ENCODE assay signal across 11 cellular contexts in genomic region chr2:9558948-9559381, GRCh38. TPM values are rescaled to one million over a fixed set of nuclear protein-coding genes. Genes with fewer than 3 reads are reported as not detected.
DNase-seq lines count a peak whose midpoint lies in the region; ATAC-seq and TF ChIP-seq lines count a peak whose summit lies in the region.
"Had no signal": no experiment of that assay in that cellular context is flagged by ENCODE, and none has a peak within 500 bp of the region (broad histone marks: within the 10 kb centered on the region; RNA-seq: fewer than 3 reads in every experiment).

No MANE protein-coding gene starts in this region.

- H3K27ac ChIP-seq in RWPE2 (ENCODE audit: poor library complexity, severe bottlenecking) (peak overlapping the region; percentile 83), smooth muscle cell (ENCODE audit: low read depth) (peak overlapping the region; percentile 63)

- ATAC-seq in RWPE2 (ENCODE audit: low read depth) (peak; percentile 70), HG03565 (IDR thresholded peaks at IDR 0.05; ENCODE audit: unreplicated experiment) (no peak), left colon (no peak)

- peak; percentile 24 for DNase-seq in GM12865 (ENCODE audit: low read depth)
- peak; percentile 75 for DNase-seq in RWPE2 (ENCODE audit: low spot score)
- DNase-seq in fibroblast of the conjunctiva (ENCODE audit: low read depth), result peak; percentile 93
- DNase-seq in smooth muscle cell (lab: John Stamatoyannopoulos, UW; ENCODE audit: unreplicated experiment), result no peak
- DNase-seq in left colon, result no peak
- no peak for DNase-seq in NCI-H526 treated with DMSO at 0.1 percent for 48 hours (lab: John Stamatoyannopoulos, UW)
- DNase-seq: head of caudate nucleus, Kasumi-1, retina, stomach had no signal

- H3K4me3 ChIP-seq in GM12865 (ENCODE audit: low read depth, low read length) (no peak overlapping the region), RWPE2 (ENCODE audit: severe bottlenecking) (no peak overlapping the region), smooth muscle cell (no peak overlapping the region)
- H3K4me3 ChIP-seq: stomach had no signal

- H3K79me2 ChIP-seq in smooth muscle cell (ENCODE audit: low read depth), result peaks cover 16% of the 10 kb centered on the region

- H3F3A ChIP-seq in smooth muscle cell (ENCODE audit: low read depth), result peaks cover 15% of the 10 kb centered on the region

- H3K4me2 ChIP-seq in smooth muscle cell, result no peak overlapping the region

- no peak overlapping the region for H3K9ac ChIP-seq in smooth muscle cell (ENCODE audit: low read depth)

- 92% methylated on average over 1 of the region's 1 CpG for WGBS in smooth muscle cell (ENCODE audit: low lambda C conversion rate)

- no peak overlapping the region for H2AFZ ChIP-seq in smooth muscle cell (ENCODE audit: low read depth)

- no peaks in the 10 kb centered on the region for H3K9me3 ChIP-seq in RWPE2 (ENCODE audit: severe bottlenecking)
- H3K9me3 ChIP-seq in smooth muscle cell (replicated peaks; ENCODE audit: low read depth), result no peaks in the 10 kb centered on the region
- H3K9me3 ChIP-seq: stomach had no signal

- intact Hi-C loops in left colon (cut with DNase I, micrococcal nuclease), result loop anchor here in 1 of 2 donors (10.0 kb wide), 1 partner anchor 66 kb away; no protein-coding TSS in a partner anchor

- peaks cover 4% of the 10 kb centered on the region; the same call in 1 of the 2 replicates for H3K36me3 ChIP-seq in RWPE2 (ENCODE audit: low read depth)
- H3K36me3 ChIP-seq in smooth muscle cell (ENCODE audit: low read depth), result no peaks in the 10 kb centered on the region
- H3K36me3 ChIP-seq: stomach had no signal

- H3K27me3 ChIP-seq in RWPE2 (ENCODE audit: insufficient read depth, poor library complexity, severe bottlenecking) (no peaks in the 10 kb centered on the region), smooth muscle cell (ENCODE audit: low read depth) (no peaks in the 10 kb centered on the region)
- H3K27me3 ChIP-seq: stomach had no signal

- H3K4me1 ChIP-seq in RWPE2 (ENCODE audit: insufficient read depth, poor library complexity, severe bottlenecking), result peaks cover 20% of the 10 kb centered on the region
- H3K4me1 ChIP-seq in smooth muscle cell (ENCODE audit: low read depth), result peaks cover 11% of the 10 kb centered on the region

- TF ChIP-seq CTCF in GM12865 (IDR thresholded peaks at IDR 0.05; ENCODE audit: insufficient read depth, low read depth, low read length, missing control alignments), result no peak
- no peak for TF ChIP-seq CTCF in RWPE2 (IDR thresholded peaks at IDR 0.05; ENCODE audit: poor library complexity, severe bottlenecking)
- TF ChIP-seq CTCF in smooth muscle cell (IDR thresholded peaks at IDR 0.05; ENCODE audit: borderline replicate concordance, insufficient read depth, poor library complexity, severe bottlenecking), result no peak

- peaks cover 6% of the 10 kb centered on the region for H4K20me1 ChIP-seq in smooth muscle cell (ENCODE audit: low read depth)

RNA-seq across cellular contexts. Expression of gene ADAM17, which starts 3.3 kb away (rescaled TPM):
- total RNA-seq in smooth muscle cell, result 18.3 and 21.4 TPM in 2 replicates
- 8.9 and 17.6 TPM in 2 replicates for polyA plus RNA-seq in smooth muscle cell
- 10 to 100 TPM; 21.3 to 22.0 TPM for total RNA-seq in left colon

Comparison
In these comparisons a context has a peak if more than half of its experiments do, and no peak if none do; other contexts are left out.
1. DNase-seq: peak in GM12865 (single experiment), RWPE2 (single experiment) and fibroblast of the conjunctiva (single experiment); none in smooth muscle cell (single experiment), left colon (0 of 2) and NCI-H526 treated with DMSO at 0.1 percent for 48 hours (single experiment).